Comparison of ENCODE assay signal across 8 cellular contexts in genomic region chr17:2056221-2057129, GRCh38.
DNase-seq lines count a peak whose midpoint lies in the region; TF ChIP-seq lines count a peak whose summit lies in the region.

No MANE protein-coding gene starts in this region.

- H3K4me1 Mint-ChIP-seq in T-helper 1 cell treated with Interleukin-12 subunit alpha and Interleukin-12 subunit beta and Interleukin-4 antibody, amounts not matched to agents 30 μg/mL and 1 μg/mL, for 36 hours (ENCODE audit: low read depth): peaks cover 29% of the 10 kb centered on the region
- H3K4me1 Mint-ChIP-seq in nephron: peaks cover 30% of the 10 kb centered on the region

- H3K36me3 Mint-ChIP-seq in T-helper 1 cell treated with Interleukin-12 subunit alpha and Interleukin-12 subunit beta and Interleukin-4 antibody, amounts not matched to agents 30 μg/mL and 1 μg/mL, for 36 hours (ENCODE audit: low read depth): peaks cover 16% of the 10 kb centered on the region
- peaks cover 23% of the 10 kb centered on the region for H3K36me3 Mint-ChIP-seq in nephron (ENCODE audit: low read depth)

- H3K9me3 Mint-ChIP-seq in T-helper 1 cell treated with Interleukin-12 subunit alpha and Interleukin-12 subunit beta and Interleukin-4 antibody, amounts not matched to agents 30 μg/mL and 1 μg/mL, for 36 hours: no peaks in the 10 kb centered on the region
- H3K9me3 Mint-ChIP-seq in nephron: no peaks in the 10 kb centered on the region

- H3K27ac Mint-ChIP-seq in T-helper 1 cell treated with Interleukin-12 subunit alpha and Interleukin-12 subunit beta and Interleukin-4 antibody, amounts not matched to agents 30 μg/mL and 1 μg/mL, for 36 hours: peak overlapping the region; percentile 84
- H3K27ac Mint-ChIP-seq in nephron: peak overlapping the region; percentile 47 to 92 (median 80)

- DNase-seq in DMS53 treated with DMSO at 0.1 percent for 48 hours (lab: John Stamatoyannopoulos, UW; ENCODE audit: unreplicated experiment) (peak; percentile 30), ecto neural progenitor cell (ENCODE audit: low spot score) (peak; percentile 79), Ammon's horn (ENCODE audit: low spot score) (no peak), T1000 (lab: John Stamatoyannopoulos, UW) (no peak), midbrain (lab: John Stamatoyannopoulos, UW) (no peak), DMS79 treated with DMSO at 0.1 percent for 48 hours (lab: John Stamatoyannopoulos, UW) (no peak)

- peak overlapping the region; percentile 85 for H3K4me3 Mint-ChIP-seq in T-helper 1 cell treated with Interleukin-12 subunit alpha and Interleukin-12 subunit beta and Interleukin-4 antibody, amounts not matched to agents 30 μg/mL and 1 μg/mL, for 36 hours
- H3K4me3 Mint-ChIP-seq in nephron: peak overlapping the region; percentile 78 to 85 (median 85)

- TF ChIP-seq CTCF in nephron (IDR thresholded peaks at IDR 0.05; ENCODE audit: unreplicated experiment in 3 of 3): no peak

- H3K27me3 Mint-ChIP-seq in T-helper 1 cell treated with Interleukin-12 subunit alpha and Interleukin-12 subunit beta and Interleukin-4 antibody, amounts not matched to agents 30 μg/mL and 1 μg/mL, for 36 hours (ENCODE audit: low read depth): peaks cover 12% of the 10 kb centered on the region
- H3K27me3 Mint-ChIP-seq in nephron (ENCODE audit: low read depth): peaks cover 64% of the 10 kb centered on the region

Comparison
In these comparisons a context has a peak if more than half of its experiments do, and no peak if none do; other contexts are left out.
1. DNase-seq: peak in DMS53 treated with DMSO at 0.1 percent for 48 hours (single experiment) and ecto neural progenitor cell (single experiment); none in Ammon's horn (single experiment), T1000 (single experiment), midbrain (single experiment) and DMS79 treated with DMSO at 0.1 percent for 48 hours (single experiment).